ENCODE assay signal across 11 cellular contexts in the genomic region with DNA sequence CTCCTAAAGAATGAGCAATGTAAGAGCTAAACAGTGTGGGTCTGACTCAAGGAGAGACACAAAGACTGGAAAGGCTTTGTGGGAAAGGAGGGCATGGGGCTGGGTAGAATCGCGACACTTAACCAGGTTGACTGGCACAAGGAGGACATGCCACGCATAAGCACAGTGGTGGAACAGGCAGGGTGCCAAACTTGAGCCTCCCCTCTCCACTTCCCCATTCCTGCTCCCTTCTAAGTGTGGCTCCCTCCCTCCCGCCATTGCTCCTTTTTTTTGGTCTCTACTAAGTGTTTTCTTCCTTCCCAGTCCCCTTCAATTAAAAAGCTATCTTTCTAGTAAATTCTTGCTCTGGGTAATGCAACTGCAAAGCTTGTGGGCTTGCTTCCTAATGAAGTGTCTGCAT. TPM values are rescaled to one million over a fixed set of nuclear protein-coding genes. Genes with fewer than 3 reads are reported as not detected.
A peak's percentile ranks its signal among the peaks of the same experiment; 100 is the strongest.
DNase-seq lines count a peak whose midpoint lies in the region; ATAC-seq, FAIRE-seq and TF ChIP-seq lines count a peak whose summit lies in the region.
"Had no signal": no experiment of that assay in that cellular context is flagged by ENCODE, and none has a peak within 500 bp of the region (broad histone marks: within the 10 kb centered on the region; RNA-seq: fewer than 3 reads in every experiment).

No MANE protein-coding gene starts in this region.

- no peak for TF ChIP-seq CTCF in bronchial epithelial cell (IDR thresholded peaks at IDR 0.05; ENCODE audit: insufficient read depth, low read length, severe bottlenecking)
- no peak for TF ChIP-seq CTCF in upper lobe of right lung (IDR thresholded peaks at IDR 0.05)

- H3K36me3 ChIP-seq in bronchial epithelial cell (ENCODE audit: control insufficient read depth, insufficient read depth, low read length) (no peaks in the 10 kb centered on the region), upper lobe of right lung (no peaks in the 10 kb centered on the region)

- peaks cover 28% of the 10 kb centered on the region for H3K4me1 ChIP-seq in upper lobe of right lung

- peak; percentile 20 for DNase-seq in SIG-M5 treated with dmso at 0.1 percent for 504 hours (lab: John Stamatoyannopoulos, UW; ENCODE audit: unreplicated experiment)
- DNase-seq in SIG-M5 (lab: John Stamatoyannopoulos, UW) = no peak
- no peak for DNase-seq in bronchial epithelial cell (ENCODE audit: low read depth)
- DNase-seq in mucosa of gallbladder (ENCODE audit: low spot score) = peak; percentile 34
- DNase-seq in upper lobe of right lung = peak; percentile 82
- no peak for DNase-seq in stimulated activated CD4-positive, alpha-beta T cell treated with anti-CD3 and anti-CD28 coated beads, Interleukin-4, amount 100 ng/mL, for 4 hours
- DNase-seq in NCI-H146 treated with DMSO at 0.1 percent for 48 hours (lab: John Stamatoyannopoulos, UW; ENCODE audit: unreplicated experiment) = no peak
- DNase-seq: activated CD4-positive, alpha-beta T cell treated with anti-CD3 and anti-CD28 coated beads for 48 hours; activated naive CD4-positive, alpha-beta T cell treated with anti-CD3 and anti-CD28 coated beads for 36 hours had no signal

- H3K27ac ChIP-seq in upper lobe of right lung = no peak overlapping the region

- intact Hi-C loops in upper lobe of right lung (cut with DNase I) = no loop called here

- FAIRE-seq in bronchial epithelial cell (lab: Jason Lieb, UNC) = peak; percentile 40

- ATAC-seq in upper lobe of right lung (peak; percentile 72), HG02973 (IDR thresholded peaks at IDR 0.05; ENCODE audit: unreplicated experiment) (no peak)

- H3K9me3 ChIP-seq in upper lobe of right lung = no peaks in the 10 kb centered on the region

- H3K4me3 ChIP-seq in bronchial epithelial cell (ENCODE audit: low read depth, low read length) (no peak overlapping the region), upper lobe of right lung (no peak overlapping the region)
- H3K4me3 ChIP-seq: dorsolateral prefrontal cortex had no signal

- no peaks in the 10 kb centered on the region for H3K27me3 ChIP-seq in bronchial epithelial cell (ENCODE audit: control insufficient read depth, insufficient read depth, low read length)
- no peaks in the 10 kb centered on the region for H3K27me3 ChIP-seq in upper lobe of right lung
- H3K27me3 ChIP-seq: dorsolateral prefrontal cortex had no signal

RNA-seq across cellular contexts. Expression of a gene that starts 40.3 kb away (rescaled TPM):
- total RNA-seq in bronchial epithelial cell (4.4 and 8.2 TPM in 2 replicates), mucosa of gallbladder (209 TPM), upper lobe of right lung (139 TPM)

Comparison
In these comparisons a context has a peak if more than half of its experiments do, and no peak if none do; other contexts are left out.
1. DNase-seq: peak in SIG-M5 treated with dmso at 0.1 percent for 504 hours (single experiment), mucosa of gallbladder (single experiment) and upper lobe of right lung (single experiment); none in SIG-M5 (single experiment), bronchial epithelial cell (single experiment), stimulated activated CD4-positive, alpha-beta T cell treated with anti-CD3 and anti-CD28 coated beads, Interleukin-4, amount 100 ng/mL, for 4 hours (0 of 2) and NCI-H146 treated with DMSO at 0.1 percent for 48 hours (single experiment).
2. RNA of a gene that starts 40.3 kb away (total RNA-seq): 209 TPM in mucosa of gallbladder (single experiment) and 139 TPM in upper lobe of right lung (single experiment); 4.4 to 8.2 TPM in bronchial epithelial cell; every median in the first group is over 10 times any median in the second.